ENCODE assay signal across 24 cellular contexts in the genomic region with DNA sequence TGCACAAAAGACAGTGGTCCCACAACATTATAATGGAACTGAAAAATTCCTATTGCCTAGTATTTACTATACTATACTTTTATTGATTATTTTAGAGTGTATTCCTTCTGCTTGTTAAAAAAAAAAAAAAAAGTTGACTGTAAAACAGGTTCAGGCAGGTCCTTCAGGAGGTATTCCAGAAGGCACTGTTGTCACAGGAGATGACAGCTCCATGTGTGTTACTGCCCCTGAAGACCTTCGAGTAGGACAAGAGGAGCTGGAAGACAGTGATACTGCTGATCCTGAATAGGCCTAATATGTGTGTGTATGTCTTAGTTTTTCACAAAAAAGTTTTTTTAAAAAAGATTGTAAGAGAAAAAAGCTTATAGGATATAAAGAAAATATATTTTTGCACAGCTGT.
"Had no signal": no experiment of that assay in that cellular context is flagged by ENCODE, and none has a peak within 500 bp of the region (broad histone marks: within the 10 kb centered on the region; RNA-seq: fewer than 3 reads in every experiment).

No MANE protein-coding gene starts in this region.

- H3K9me3 Mint-ChIP-seq: activated CD8-positive, alpha-beta T cell treated with anti-CD3 and anti-CD28 coated beads for 36 hours; dendritic cell treated with granulocyte-macrophage colony-stimulating factor and Interleukin-4, amounts not matched to agents 40 ng/mL and 50 ng/mL, for 4 days; stimulated activated naive CD8-positive, alpha-beta T cell treated with anti-CD3 and anti-CD28 coated beads, Interleukin-15, amount 100 ng/mL, for 72 hours; T-helper 2 cell treated with Interferon-gamma antibody and Interleukin-4, amounts not matched to agents 5 μg/mL and 100 μg/mL, for 36 hours; WTC11 had no signal

- H3K27ac ChIP-seq: brain microvascular endothelial cell, suprapubic skin, vagina had no signal

- H3K4me3 ChIP-seq: lung, suprapubic skin, vagina had no signal

- H3K27ac Mint-ChIP-seq: activated CD8-positive, alpha-beta T cell treated with anti-CD3 and anti-CD28 coated beads for 36 hours; dendritic cell treated with granulocyte-macrophage colony-stimulating factor and Interleukin-4, amounts not matched to agents 40 ng/mL and 50 ng/mL, for 4 days; nephron progenitor cell; T-helper 2 cell treated with Interferon-gamma antibody and Interleukin-4, amounts not matched to agents 5 μg/mL and 100 μg/mL, for 36 hours; WTC11 had no signal

- H3K9me3 ChIP-seq: suprapubic skin, vagina had no signal

- H3K36me3 ChIP-seq: brain microvascular endothelial cell, suprapubic skin, vagina had no signal

- H3K4me3 Mint-ChIP-seq: activated CD8-positive, alpha-beta T cell treated with anti-CD3 and anti-CD28 coated beads for 36 hours; dendritic cell treated with granulocyte-macrophage colony-stimulating factor and Interleukin-4, amounts not matched to agents 40 ng/mL and 50 ng/mL, for 4 days; nephron progenitor cell; stimulated activated naive CD8-positive, alpha-beta T cell treated with anti-CD3 and anti-CD28 coated beads, Interleukin-15, amount 100 ng/mL, for 72 hours; T-helper 2 cell treated with Interferon-gamma antibody and Interleukin-4, amounts not matched to agents 5 μg/mL and 100 μg/mL, for 36 hours; WTC11 had no signal

- DNase-seq: activated CD4-positive, alpha-beta T cell treated with anti-CD3 and anti-CD28 coated beads for 4 hours; activated CD8-positive, alpha-beta T cell treated with anti-CD3 and anti-CD28 coated beads for 36 hours; activated effector memory CD4-positive, alpha-beta T cell treated with anti-CD3 and anti-CD28 coated beads, Interleukin-2, amount 50 U/mL, for 16 hours; activated naive CD4-positive, alpha-beta T cell treated with anti-CD3 and anti-CD28 coated beads, Interleukin-2, amount 50 U/mL, for 16 hours; activated T-cell treated with anti-CD3 and anti-CD28 coated beads, Interleukin-2, amount 50 U/mL, for 48 hours; aorta; brain microvascular endothelial cell; effector memory CD4-positive, alpha-beta T cell; hippocampal formation; left colon; nephron progenitor cell; nucleus accumbens; posterior cingulate gyrus; stimulated activated naive CD8-positive, alpha-beta T cell treated with anti-CD3 and anti-CD28 coated beads, Interleukin-15, amount 100 ng/mL, for 72 hours; trophoblast cell had no signal

- FAIRE-seq: endothelial cell of umbilical vein, islet of Langerhans, TTC549 had no signal

- H3K27me3 ChIP-seq: brain microvascular endothelial cell, suprapubic skin, vagina had no signal

- H3K27me3 Mint-ChIP-seq: activated CD8-positive, alpha-beta T cell treated with anti-CD3 and anti-CD28 coated beads for 36 hours; dendritic cell treated with granulocyte-macrophage colony-stimulating factor and Interleukin-4, amounts not matched to agents 40 ng/mL and 50 ng/mL, for 4 days; stimulated activated naive CD8-positive, alpha-beta T cell treated with anti-CD3 and anti-CD28 coated beads, Interleukin-15, amount 100 ng/mL, for 72 hours had no signal

- ATAC-seq: activated CD8-positive, alpha-beta T cell treated with anti-CD3 and anti-CD28 coated beads for 36 hours; left colon; stimulated activated naive CD8-positive, alpha-beta T cell treated with anti-CD3 and anti-CD28 coated beads, Interleukin-15, amount 100 ng/mL, for 72 hours; WTC11 had no signal
